20 cellular contexts compared by ENCODE assay signal in the genomic region with DNA sequence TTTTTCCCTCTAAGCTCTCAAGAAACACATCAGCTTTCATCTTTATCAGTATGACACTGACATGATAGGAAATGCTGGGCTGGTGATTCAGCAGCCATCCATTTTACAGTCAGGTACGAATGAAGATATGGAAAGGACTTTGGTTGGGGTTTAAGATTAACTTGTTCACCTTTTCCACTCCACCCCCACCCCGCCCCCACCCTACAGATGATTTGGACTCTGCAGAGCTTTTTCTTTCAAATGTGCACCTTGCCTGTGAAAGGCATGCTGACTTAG.
DNase-seq lines count a peak whose midpoint lies in the region; ATAC-seq and TF ChIP-seq lines count a peak whose summit lies in the region.
"Had no signal": no experiment of that assay in that cellular context is flagged by ENCODE, and none has a peak within 500 bp of the region (broad histone marks: within the 10 kb centered on the region; RNA-seq: fewer than 3 reads in every experiment).

No MANE protein-coding gene starts in this region.

- H3K36me3 Mint-ChIP-seq in glutamatergic neuron (ENCODE audit: unreplicated experiment) (no peaks in the 10 kb centered on the region), nephron (ENCODE audit: low read depth) (peaks cover 9% of the 10 kb centered on the region)

- peak overlapping the region; percentile 84 for H3K4me3 Mint-ChIP-seq in glutamatergic neuron (ENCODE audit: unreplicated experiment)
- peak overlapping the region; percentile 32 to 63 (median 34) for H3K4me3 Mint-ChIP-seq in nephron

- no peaks in the 10 kb centered on the region for H4K20me1 ChIP-seq in SK-N-SH (ENCODE audit: insufficient read depth)

- H2AFZ ChIP-seq in SK-N-SH (ENCODE audit: low read depth): no peak overlapping the region

- H3K4me1 ChIP-seq in SK-N-SH (ENCODE audit: control insufficient read depth in 1 of 2, insufficient read depth in 2 of 2, low read depth in 1 of 2, low read length in 1 of 2) (no peaks in the 10 kb centered on the region; a peak in 2 of 4 replicates), ascending aorta (no peaks in the 10 kb centered on the region)
- H3K4me1 ChIP-seq: esophagus squamous epithelium, gastroesophageal sphincter, left lung, uterus had no signal

- H3K36me3 ChIP-seq in SK-N-SH (replicated peaks in 1 of 2; ENCODE audit: control insufficient read depth in 1 of 2, insufficient read depth in 2 of 2, low read length in 1 of 2) (no peaks in the 10 kb centered on the region), ascending aorta (no peaks in the 10 kb centered on the region)
- H3K36me3 ChIP-seq: BE2C, esophagus squamous epithelium, gastroesophageal sphincter, left lung, uterus had no signal

- H3K9ac ChIP-seq in SK-N-SH: peak overlapping the region; percentile 14; the same call in 1 of the 2 replicates

- no peaks in the 10 kb centered on the region for H3F3A ChIP-seq in SK-N-SH (replicated peaks; ENCODE audit: insufficient read depth)

- ATAC-seq in SK-N-SH treated with all-trans-retinoic acid at 6 μM for 48 hours (no peak), GM19328 (IDR thresholded peaks at IDR 0.05; ENCODE audit: unreplicated experiment) (no peak)
- ATAC-seq: activated CD4-positive, CD25-positive, alpha-beta regulatory T cell treated with anti-CD3 and anti-CD28 coated beads, Interleukin-2, amount 50 U/mL, for 24 hours; gastroesophageal sphincter; HCT116 had no signal

- H3K4me3 ChIP-seq in SK-N-SH (ENCODE audit: low read depth in 2 of 2, low read length in 1 of 2) (no peak overlapping the region; a peak in 1 of 4 replicates), ascending aorta (no peak overlapping the region)
- H3K4me3 ChIP-seq: esophagus squamous epithelium, gastroesophageal sphincter, left lung, uterus had no signal

- H3K27ac Mint-ChIP-seq in glutamatergic neuron (ENCODE audit: unreplicated experiment): peak overlapping the region; percentile 99
- peak overlapping the region; percentile 85 to 94 (median 92) for H3K27ac Mint-ChIP-seq in nephron

- intact Hi-C loops in ascending aorta (cut with DNase I): no loop called here

- H3K9me2 ChIP-seq in SK-N-SH: no peaks in the 10 kb centered on the region

- no peaks in the 10 kb centered on the region for H3K9me3 Mint-ChIP-seq in glutamatergic neuron (ENCODE audit: unreplicated experiment)
- H3K9me3 Mint-ChIP-seq in nephron: peaks cover 2% of the 10 kb centered on the region

- CTCF ChIA-PET in SK-N-SH (lab: Yijun Ruan, JAX): interaction anchor here (0.7 to 2.1 kb wide), 8 partner anchors 11 to 192 kb away, joined by 3 to 9 read pairs (median 4); partner anchors contain the start of gene CLCN5

- no peak for TF ChIP-seq RAD21 in SK-N-SH (IDR thresholded peaks at IDR 0.05; ENCODE audit: low read length)

- no peaks in the 10 kb centered on the region for H3K79me2 ChIP-seq in SK-N-SH (ENCODE audit: insufficient read depth)

- POLR2A ChIA-PET in SK-N-SH (lab: Yijun Ruan, JAX): interaction anchor here (0.9 kb wide), 1 partner anchor 69 kb away, joined by 3 read pairs; no protein-coding TSS in a partner anchor

- no peak for TF ChIP-seq EP300 in SK-N-SH (IDR thresholded peaks at IDR 0.05; ENCODE audit: borderline replicate concordance in 1 of 2, low read depth in 1 of 2, low read length in 1 of 2)

- no peaks in the 10 kb centered on the region for H3K27me3 ChIP-seq in SK-N-SH (ENCODE audit: insufficient read depth)
- no peaks in the 10 kb centered on the region for H3K27me3 ChIP-seq in ascending aorta
- H3K27me3 ChIP-seq: BE2C, esophagus squamous epithelium, gastroesophageal sphincter, left lung, uterus had no signal

- H3K27ac ChIP-seq in SK-N-SH (ENCODE audit: low read depth in 2 of 2, low read length in 1 of 2): peak overlapping the region; percentile 62 to 77; a peak in 2 of 4 replicates
- no peak overlapping the region for H3K27ac ChIP-seq in ascending aorta
- H3K27ac ChIP-seq: esophagus squamous epithelium, gastroesophageal sphincter, left lung, uterus had no signal

- 26% methylated on average over 2 of the region's 2 CpGs for WGBS in SK-N-SH (ENCODE audit: low lambda C conversion rate)

- H3K9me3 ChIP-seq in SK-N-SH: no peaks in the 10 kb centered on the region
- H3K9me3 ChIP-seq in ascending aorta: no peaks in the 10 kb centered on the region
- H3K9me3 ChIP-seq: BE2C, esophagus squamous epithelium, gastroesophageal sphincter, left lung, uterus had no signal

- H3K4me2 ChIP-seq in SK-N-SH: 0 out of 2 replicates have a peak overlapping the region, but pooled peaks have one; percentile 44

- H3K27me3 Mint-ChIP-seq in glutamatergic neuron (ENCODE audit: unreplicated experiment) (no peaks in the 10 kb centered on the region), nephron (ENCODE audit: low read depth) (no peaks in the 10 kb centered on the region)

- peaks cover 3% of the 10 kb centered on the region for H3K4me1 Mint-ChIP-seq in glutamatergic neuron (ENCODE audit: low read depth, unreplicated experiment)
- peaks cover 7% of the 10 kb centered on the region for H3K4me1 Mint-ChIP-seq in nephron

- DNase-seq in SK-N-SH: no peak
- DNase-seq in OCI-M1 (lab: John Stamatoyannopoulos, UW): peak; percentile 1
- no peak for DNase-seq in glutamatergic neuron
- no peak for DNase-seq in ascending aorta (ENCODE audit: low spot score in 2 of 2)
- no peak for DNase-seq in MV-4-11 (lab: John Stamatoyannopoulos, UW)
- DNase-seq: activated effector memory CD4-positive, alpha-beta T cell treated with Interleukin-2 at 50 U/mL for 16 hours; Calu3; EL; esophagus squamous epithelium; left lung; RPMI8226; T1000; uterus had no signal

- TF ChIP-seq CTCF in SK-N-SH (IDR thresholded peaks at IDR 0.05): no peak
- TF ChIP-seq CTCF in glutamatergic neuron (IDR thresholded peaks at IDR 0.05; ENCODE audit: partially characterized antibody, unreplicated experiment): no peak
- TF ChIP-seq CTCF in nephron (IDR thresholded peaks at IDR 0.05; ENCODE audit: unreplicated experiment in 3 of 3): no peak
- TF ChIP-seq CTCF in ascending aorta (IDR thresholded peaks at IDR 0.05): no peak

TF ChIP-seq in SK-N-SH, 30 proteins besides CTCF, POLR2A, EP300 and RAD21 (continues in another document):
- TF ChIP-seq JUND (IDR thresholded peaks at IDR 0.05): no peak
- no peak for TF ChIP-seq RXRA (IDR thresholded peaks at IDR 0.05; ENCODE audit: borderline replicate concordance, low read depth)
- TF ChIP-seq, protein P1, sequence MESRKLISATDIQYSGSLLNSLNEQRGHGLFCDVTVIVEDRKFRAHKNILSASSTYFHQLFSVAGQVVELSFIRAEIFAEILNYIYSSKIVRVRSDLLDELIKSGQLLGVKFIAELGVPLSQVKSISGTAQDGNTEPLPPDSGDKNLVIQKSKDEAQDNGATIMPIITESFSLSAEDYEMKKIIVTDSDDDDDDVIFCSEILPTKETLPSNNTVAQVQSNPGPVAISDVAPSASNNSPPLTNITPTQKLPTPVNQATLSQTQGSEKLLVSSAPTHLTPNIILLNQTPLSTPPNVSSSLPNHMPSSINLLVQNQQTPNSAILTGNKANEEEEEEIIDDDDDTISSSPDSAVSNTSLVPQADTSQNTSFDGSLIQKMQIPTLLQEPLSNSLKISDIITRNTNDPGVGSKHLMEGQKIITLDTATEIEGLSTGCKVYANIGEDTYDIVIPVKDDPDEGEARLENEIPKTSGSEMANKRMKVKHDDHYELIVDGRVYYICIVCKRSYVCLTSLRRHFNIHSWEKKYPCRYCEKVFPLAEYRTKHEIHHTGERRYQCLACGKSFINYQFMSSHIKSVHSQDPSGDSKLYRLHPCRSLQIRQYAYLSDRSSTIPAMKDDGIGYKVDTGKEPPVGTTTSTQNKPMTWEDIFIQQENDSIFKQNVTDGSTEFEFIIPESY (IDR thresholded peaks at IDR 0.05; ENCODE audit: borderline replicate concordance, low read depth): no peak
- no peak for TF ChIP-seq GATA2 (CRISPR knock-in tag; IDR thresholded peaks at IDR 0.05)
- TF ChIP-seq PBX3 (IDR thresholded peaks at IDR 0.05): no peak
- no peak for TF ChIP-seq TCF12 (IDR thresholded peaks at IDR 0.05)

TF ChIP-seq in SK-N-SH treated with all-trans-retinoic acid at 6 μM for 48 hours, 23 proteins besides CTCF, POLR2A, EP300 and RAD21:
- TF ChIP-seq ZNF70 (CRISPR knock-in tag; IDR thresholded peaks at IDR 0.05): no peak
- no peak for TF ChIP-seq ZC3H10 (CRISPR knock-in tag; IDR thresholded peaks at IDR 0.05)
- TF ChIP-seq ARNTL (CRISPR knock-in tag; IDR thresholded peaks at IDR 0.05; ENCODE audit: borderline replicate concordance, low read depth): no peak
- no peak for TF ChIP-seq CREB5 (CRISPR knock-in tag; IDR thresholded peaks at IDR 0.05; ENCODE audit: low read depth)
- no peak for TF ChIP-seq ESRRG (CRISPR knock-in tag; IDR thresholded peaks at IDR 0.05)
- TF ChIP-seq TCF4 (CRISPR knock-in tag; IDR thresholded peaks at IDR 0.05; ENCODE audit: borderline replicate concordance): no peak
- TF ChIP-seq CSRNP3 (CRISPR knock-in tag; IDR thresholded peaks at IDR 0.05): no peak
- TF ChIP-seq ZNF565 (CRISPR knock-in tag; conservative IDR thresholded peaks at IDR 0.05; ENCODE audit: low read depth): no peak
- TF ChIP-seq GLIS3 (CRISPR knock-in tag; IDR thresholded peaks at IDR 0.05): no peak

Comparison
In these comparisons a context has a peak if more than half of its experiments do, and no peak if none do; other contexts are left out.
1. H3K27ac ChIP-seq: peak in SK-N-SH (2 of 2); none in ascending aorta (0 of 2).